In the genomic region with DNA sequence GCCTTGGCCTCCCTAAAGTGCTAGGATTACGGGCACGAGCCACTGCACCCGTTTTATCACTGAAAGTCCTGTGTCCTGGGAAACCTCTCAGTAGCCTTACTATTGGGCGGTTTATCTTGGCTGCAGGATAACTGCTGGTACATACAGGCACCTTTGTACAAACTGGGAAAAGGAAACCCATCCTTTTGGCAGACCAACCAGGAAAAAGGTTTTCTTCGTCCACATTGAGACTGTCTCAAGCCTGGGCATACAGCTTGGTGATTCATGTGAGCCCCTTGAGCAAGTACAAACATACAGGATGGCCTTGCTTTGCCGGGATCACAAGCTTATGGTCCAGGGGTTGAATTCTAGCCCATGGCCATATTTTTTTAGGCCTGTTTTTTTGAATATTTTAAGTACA, we compare ENCODE assay signal across 1 cellular context.
TF ChIP-seq lines count a peak whose summit lies in the region.

No MANE protein-coding gene starts in this region.

TF ChIP-seq in HepG2, 621 proteins besides CTCF, POLR2A, EP300 and RAD21:
- TF ChIP-seq PTBP1 (IDR thresholded peaks at IDR 0.05; ENCODE audit: low read depth, low read length, poor library complexity, severe bottlenecking): no peak
